In the genomic region with DNA sequence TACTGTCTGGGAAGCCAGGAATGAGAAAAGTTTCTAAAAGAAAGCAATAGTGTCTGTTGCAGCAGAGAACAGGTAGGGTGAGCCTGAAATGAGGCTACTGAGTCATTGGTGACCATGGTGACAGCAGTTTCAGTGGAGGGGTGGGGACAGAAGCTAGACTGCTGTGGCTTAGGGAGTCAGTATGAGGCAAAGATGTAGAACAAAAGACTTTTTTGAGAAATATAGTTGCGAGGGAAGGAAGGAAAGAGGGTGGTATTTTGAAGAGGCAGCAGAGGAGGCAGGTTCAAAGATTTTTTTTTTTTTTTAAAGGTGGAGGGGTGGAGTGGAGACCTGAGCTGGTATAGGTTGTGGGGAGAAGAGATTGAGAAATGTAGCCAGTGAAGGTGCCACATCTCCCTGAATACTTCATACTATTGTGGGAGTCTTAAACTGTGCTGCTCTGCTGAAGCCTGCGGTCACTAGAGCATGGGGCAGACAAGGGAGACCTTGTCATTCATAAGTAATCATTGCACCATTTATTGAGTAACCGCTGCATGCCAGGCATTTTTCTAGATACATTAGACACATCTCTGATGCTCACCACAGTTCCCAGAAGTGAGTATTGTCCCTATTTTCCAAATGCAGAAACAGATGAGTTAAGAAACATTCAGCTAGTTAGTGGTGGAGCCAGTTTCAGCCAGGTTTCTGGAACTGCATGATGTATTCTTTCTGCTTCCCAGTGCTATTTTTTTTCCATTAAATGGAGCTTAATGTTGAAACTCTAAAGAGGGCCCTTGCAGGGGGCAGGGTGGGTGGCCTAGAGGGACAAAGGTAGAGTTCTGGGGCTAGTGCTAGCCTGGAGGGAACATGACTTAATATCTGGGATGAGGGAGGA, we compare ENCODE assay signal across 9 cellular contexts. TPM values are rescaled to one million over a fixed set of nuclear protein-coding genes. Genes with fewer than 3 reads are reported as not detected.
DNase-seq lines count a peak whose midpoint lies in the region; ATAC-seq, FAIRE-seq and TF ChIP-seq lines count a peak whose summit lies in the region.
"Had no signal": no experiment of that assay in that cellular context is flagged by ENCODE, and none has a peak within 500 bp of the region (broad histone marks: within the 10 kb centered on the region; RNA-seq: fewer than 3 reads in every experiment).

No MANE protein-coding gene starts in this region.

- no peaks in the 10 kb centered on the region for H3K27me3 Mint-ChIP-seq in activated naive CD8-positive, alpha-beta T cell treated with anti-CD3 and anti-CD28 coated beads, Interleukin-2, amount 50 U/mL, for 24 hours

- H3K4me1 Mint-ChIP-seq in activated naive CD8-positive, alpha-beta T cell treated with anti-CD3 and anti-CD28 coated beads, Interleukin-2, amount 50 U/mL, for 24 hours: peaks cover 72% of the 10 kb centered on the region

- H3K27me3 ChIP-seq in right lobe of liver (no peaks in the 10 kb centered on the region), sigmoid colon (no peaks in the 10 kb centered on the region)

- intact Hi-C loops in right lobe of liver (cut with DNase I) (no loop called here), sigmoid colon (cut with DNase I) (no loop called here)

- peaks cover 4 to 45% (median 18%) of the 10 kb centered on the region in 4 donors for H3K4me1 ChIP-seq in right lobe of liver
- peaks cover 0 to 52% (median 32%) of the 10 kb centered on the region in 4 donors for H3K4me1 ChIP-seq in sigmoid colon

- H3K27ac ChIP-seq in right lobe of liver (peak overlapping the region; percentile 28 to 72 (median 31)), sigmoid colon (peak overlapping the region in 1 of 4 donors; percentile 63)
- H3K27ac ChIP-seq: VCaP had no signal

- H3K27ac Mint-ChIP-seq in activated naive CD8-positive, alpha-beta T cell treated with anti-CD3 and anti-CD28 coated beads, Interleukin-2, amount 50 U/mL, for 24 hours: peak overlapping the region; percentile 61

- no peak for TF ChIP-seq EP300 in sigmoid colon (IDR thresholded peaks at IDR 0.05)

- TF ChIP-seq CTCF in right lobe of liver (IDR thresholded peaks at IDR 0.05): no peak
- TF ChIP-seq CTCF in sigmoid colon (IDR thresholded peaks at IDR 0.05): no peak

- DNase-seq in GM18507 (ENCODE audit: extremely low spot score, insufficient read length, low read depth) (no peak), SKM-1 (lab: John Stamatoyannopoulos, UW; ENCODE audit: unreplicated experiment) (peak; percentile 65), right lobe of liver (no peak), NCI-H1105 treated with DMSO at 0.1 percent for 48 hours (lab: John Stamatoyannopoulos, UW) (no peak), sigmoid colon (no peak)
- peak; percentile 57 for DNase-seq in activated naive CD8-positive, alpha-beta T cell treated with anti-CD3 and anti-CD28 coated beads, Interleukin-2, amount 50 U/mL, for 24 hours
- DNase-seq in stimulated activated CD8-positive, alpha-beta memory T cell treated with anti-CD3 and anti-CD28 coated beads, Interleukin-7, amount 100 ng/mL, for 24 hours (ENCODE audit: low read depth): peak; percentile 37

- peak; percentile 38 for TF ChIP-seq POLR2A in right lobe of liver (IDR thresholded peaks at IDR 0.05)
- TF ChIP-seq POLR2A in sigmoid colon (IDR thresholded peaks at IDR 0.05): no peak

- no peaks in the 10 kb centered on the region for H3K9me3 Mint-ChIP-seq in activated naive CD8-positive, alpha-beta T cell treated with anti-CD3 and anti-CD28 coated beads, Interleukin-2, amount 50 U/mL, for 24 hours

- H3K4me3 ChIP-seq in right lobe of liver (no peak overlapping the region), sigmoid colon (no peak overlapping the region)

- peak; percentile 75 for FAIRE-seq in GM18507 (lab: Jason Lieb, UNC)

- no peaks in the 10 kb centered on the region for H3K36me3 ChIP-seq in right lobe of liver
- no peaks in the 10 kb centered on the region for H3K36me3 ChIP-seq in sigmoid colon

- no peaks in the 10 kb centered on the region for H3K9me3 ChIP-seq in right lobe of liver
- no peaks in the 10 kb centered on the region for H3K9me3 ChIP-seq in sigmoid colon

- 21% methylated on average over 3 of the region's 3 CpGs for WGBS in right lobe of liver (ENCODE audit: insufficient coverage, low coverage, low lambda C conversion rate, missing lambda C conversion rate)
- WGBS in sigmoid colon, 2 donors: 68 to 71% methylated on average over 3 of the region's 3 CpGs

- ATAC-seq in HG03039 (IDR thresholded peaks at IDR 0.05; ENCODE audit: unreplicated experiment) (peak; percentile 88), right lobe of liver (peak; percentile 89 to 94 (median 90))
- ATAC-seq in activated naive CD8-positive, alpha-beta T cell treated with anti-CD3 and anti-CD28 coated beads, Interleukin-2, amount 50 U/mL, for 24 hours: peak; percentile 97

- H3K36me3 Mint-ChIP-seq in activated naive CD8-positive, alpha-beta T cell treated with anti-CD3 and anti-CD28 coated beads, Interleukin-2, amount 50 U/mL, for 24 hours (ENCODE audit: low read depth): no peaks in the 10 kb centered on the region

- peak overlapping the region; percentile 43 for H3K4me3 Mint-ChIP-seq in activated naive CD8-positive, alpha-beta T cell treated with anti-CD3 and anti-CD28 coated beads, Interleukin-2, amount 50 U/mL, for 24 hours

RNA-seq across cellular contexts. Expression of gene STIM1, which starts 49.9 kb away (rescaled TPM):
- total RNA-seq in right lobe of liver (10 to 100 TPM; 36.4 to 48.0 (median 40.5) TPM), sigmoid colon (10 to 100 TPM; 24.7 to 37.4 (median 30.4) TPM)
- polyA plus RNA-seq in sigmoid colon: 10 to 100 TPM in 2 of 3 donors, 1 to 10 TPM in 1; 5.3 to 44.8 (median 15.6) TPM

Comparison
In these comparisons a context has a peak if more than half of its experiments do, and no peak if none do; other contexts are left out.
1. DNase-seq: peak in SKM-1 (single experiment), activated naive CD8-positive, alpha-beta T cell treated with anti-CD3 and anti-CD28 coated beads, Interleukin-2, amount 50 U/mL, for 24 hours (single experiment) and stimulated activated CD8-positive, alpha-beta memory T cell treated with anti-CD3 and anti-CD28 coated beads, Interleukin-7, amount 100 ng/mL, for 24 hours (single experiment); none in GM18507 (single experiment), right lobe of liver (0 of 3), NCI-H1105 treated with DMSO at 0.1 percent for 48 hours (single experiment) and sigmoid colon (single experiment).
2. Peak in every context shown above with its lines, with median percentiles within 50 percentile points of each other: ATAC-seq.